In genomic region chr2:204842731-204843490, GRCh38 we compare ENCODE assay signal across 9 cellular contexts.
DNase-seq lines count a peak whose midpoint lies in the region; ATAC-seq, FAIRE-seq and TF ChIP-seq lines count a peak whose summit lies in the region.
"Had no signal": no experiment of that assay in that cellular context is flagged by ENCODE, and none has a peak within 500 bp of the region (broad histone marks: within the 10 kb centered on the region; RNA-seq: fewer than 3 reads in every experiment).

No MANE protein-coding gene starts in this region.

- H4K91ac ChIP-seq in IMR-90 (ENCODE audit: insufficient read depth, low read depth, low read length): no peak overlapping the region

- CTCF ChIA-PET in A549 (lab: Yijun Ruan, JAX) (no interaction called here), IMR-90 (lab: Yijun Ruan, JAX) (interaction anchor here (0.6 to 1.5 kb wide), 3 partner anchors 24 to 833 kb away, joined by 3 to 4 read pairs (median 3); no protein-coding TSS in a partner anchor)

- H2BK120ac ChIP-seq in IMR-90 (ENCODE audit: low read depth, low read length): 0 out of 2 replicates have a peak overlapping the region, but pooled peaks have one; percentile 15

- FAIRE-seq in A549 (lab: Jason Lieb, UNC): peak; percentile 63

- POLR2A ChIA-PET in A549 (lab: Yijun Ruan, JAX) (interaction anchor here (0.9 kb wide), 1 partner anchor 839 kb away, joined by 3 read pairs; the partner anchor contains the start of gene NRP2), IMR-90 (lab: Charles Lee; ENCODE audit: unreplicated experiment) (no interaction called here)

- peak overlapping the region; percentile 27 for H3K4ac ChIP-seq in IMR-90 (ENCODE audit: low read depth, low read length)

- peaks cover 8% of the 10 kb centered on the region; the same call in 1 of the 2 replicates for H4K20me1 ChIP-seq in IMR-90 (ENCODE audit: insufficient read depth, low read length)

- H3K27ac ChIP-seq in A549 (peak overlapping the region; percentile 69 to 84), IMR-90 (ENCODE audit: insufficient read depth, low read length) (peak overlapping the region; percentile 76; the same call in 1 of the 2 replicates)
- H3K27ac ChIP-seq: neural progenitor cell had no signal

- H3K4me3 ChIP-seq in A549 (no peak overlapping the region), IMR-90 (ENCODE audit: insufficient read depth, low read depth, low read length) (no peak overlapping the region)
- H3K4me3 ChIP-seq: neural progenitor cell had no signal

- H3K79me1 ChIP-seq in IMR-90 (ENCODE audit: low read depth in 1 of 2, low read length in 2 of 2): peaks cover 4 to 16% of the 10 kb centered on the region in 2 experiments; a peak in 2 of 4 replicates

- peak overlapping the region; percentile 9; the same call in 1 of the 2 replicates for H4K5ac ChIP-seq in IMR-90 (ENCODE audit: low read depth, low read length)

- H2BK20ac ChIP-seq in IMR-90 (ENCODE audit: low read depth, low read length): no peak overlapping the region

- ATAC-seq in A549: peak; percentile 95 to 98
- ATAC-seq in IMR-90 (ENCODE audit: low read depth): peak; percentile 99
- no peak for ATAC-seq in GM21717 (IDR thresholded peaks at IDR 0.05; ENCODE audit: unreplicated experiment)
- ATAC-seq in GM18909 (IDR thresholded peaks at IDR 0.05; ENCODE audit: poor library complexity, unreplicated experiment): no peak
- ATAC-seq in GM18867 (IDR thresholded peaks at IDR 0.05; ENCODE audit: unreplicated experiment): no peak

- H3K9me3 ChIP-seq in A549 (no peaks in the 10 kb centered on the region), IMR-90 (ENCODE audit: control insufficient read depth, insufficient read depth, low read length) (no peaks in the 10 kb centered on the region)

- dilution Hi-C loops in IMR-90 (cut with HindIII; ENCODE audit: low sequenced_read_pairs, unreplicated experiment): no loop called here

- no TSS peak for BruUV-seq in IMR-90 (replicated peaks; lab: Mats Ljungman, UMichigan)

- 31% methylated on average over 9 of the region's 9 CpGs for WGBS in A549 (ENCODE audit: missing lambda C conversion rate)
- no CpG with 5 or more reads among the region's 9 CpGs for WGBS in IMR-90 (ENCODE audit: extremely low coverage in 2 of 2, insufficient read length in 1 of 2), 2 experiments

- H2AFZ ChIP-seq in IMR-90 (replicated peaks; ENCODE audit: low read length, poor library complexity): no peak overlapping the region
- H2AFZ ChIP-seq: neural progenitor cell had no signal

- H3K4me1 ChIP-seq in A549 (peaks cover 23% of the 10 kb centered on the region), IMR-90 (ENCODE audit: control insufficient read depth, insufficient read depth, low read length) (peaks cover 5% of the 10 kb centered on the region)
- H3K4me1 ChIP-seq: neural progenitor cell had no signal

- no peak for TF ChIP-seq POLR2A in A549 (IDR thresholded peaks at IDR 0.05; ENCODE audit: low read length)
- no peak for TF ChIP-seq POLR2A in IMR-90 (IDR thresholded peaks at IDR 0.05; ENCODE audit: low read depth, low read length)

- H3K4me2 ChIP-seq in A549: peak overlapping the region; percentile 65
- peak overlapping the region; percentile 75 for H3K4me2 ChIP-seq in IMR-90 (ENCODE audit: low read depth, low read length)
- H3K4me2 ChIP-seq: neural progenitor cell had no signal

- TF ChIP-seq RAD21 in A549 (conservative IDR thresholded peaks at IDR 0.05 in 1 of 2, IDR thresholded peaks at IDR 0.05 in 1 of 2) (no peak), IMR-90 (IDR thresholded peaks at IDR 0.05; ENCODE audit: low read length) (no peak)

- no peak overlapping the region for H3K23ac ChIP-seq in IMR-90 (ENCODE audit: low read depth, low read length)

- no peak overlapping the region for H3K14ac ChIP-seq in IMR-90 (replicated peaks; ENCODE audit: low read depth, low read length)

- no peak overlapping the region for H2AK9ac ChIP-seq in IMR-90 (replicated peaks; ENCODE audit: low read depth, low read length, poor library complexity)

- H3K27me3 ChIP-seq in IMR-90 (ENCODE audit: control insufficient read depth, insufficient read depth, low read length): no peaks in the 10 kb centered on the region
- H3K27me3 ChIP-seq: neural progenitor cell had no signal

- no peak for TF ChIP-seq CTCF in A549 (IDR thresholded peaks at IDR 0.05)
- TF ChIP-seq CTCF in IMR-90 (conservative IDR thresholded peaks at IDR 0.05; ENCODE audit: low read depth, low read length): no peak

- no peak overlapping the region for H3K56ac ChIP-seq in IMR-90 (ENCODE audit: extremely low read depth, insufficient read depth, low read length)

- 0 out of 4 replicates have a peak overlapping the region, but pooled peaks of 1 of the 2 experiments have one; percentile 16 for H4K8ac ChIP-seq in IMR-90 (ENCODE audit: low read depth in 2 of 2, low read length in 2 of 2)

- DNase-seq in A549 (ENCODE audit: low read depth in 1 of 2, low spot score in 1 of 2): peak; percentile 25 to 54
- peak; percentile 96 for DNase-seq in IMR-90
- DNase-seq in cerebellar cortex (ENCODE audit: low spot score): peak; percentile 10
- DNase-seq in middle frontal gyrus (ENCODE audit: extremely low spot score, low spot score): peak; percentile 50
- DNase-seq in NCI-H510A treated with DMSO at 0.1 percent for 48 hours (lab: John Stamatoyannopoulos, UW): no peak

- no peaks in the 10 kb centered on the region for H3K36me3 ChIP-seq in IMR-90 (ENCODE audit: control insufficient read depth, insufficient read depth, low read length)
- H3K36me3 ChIP-seq: neural progenitor cell had no signal

- intact Hi-C loops in IMR-90 (cut with micrococcal nuclease): loop anchor here (2.0 to 10.0 kb wide), 3 partner anchors 138 to 518 kb away; partner anchors contain the start of gene PARD3B

- no peak overlapping the region for H2AK5ac ChIP-seq in IMR-90 (ENCODE audit: low read depth, low read length)

- H3K9me1 ChIP-seq in IMR-90 (ENCODE audit: insufficient read depth, low read length): peaks cover 6% of the 10 kb centered on the region

- no peak for TF ChIP-seq EP300 in A549 (IDR thresholded peaks at IDR 0.05)

- H3K18ac ChIP-seq in IMR-90 (ENCODE audit: low read depth, low read length): peak overlapping the region; percentile 6; the same call in 1 of the 2 replicates

- H3K9ac ChIP-seq in IMR-90 (ENCODE audit: low read depth, low read length): no peak overlapping the region
- H3K9ac ChIP-seq: neural progenitor cell had no signal

- no peak overlapping the region for H2BK15ac ChIP-seq in IMR-90 (ENCODE audit: low read depth, low read length)

- H2BK5ac ChIP-seq in IMR-90 (ENCODE audit: low read depth, low read length, poor library complexity, severe bottlenecking): peak overlapping the region; percentile 54

- in situ Hi-C loops in IMR-90 (cut with MboI; ENCODE audit: low sequenced_read_pairs): no loop called here

TF ChIP-seq in A549, 52 proteins besides CTCF, POLR2A, EP300 and RAD21:
- TF ChIP-seq CEBPB (IDR thresholded peaks at IDR 0.05) (no peak), HOXB5 (CRISPR knock-in tag; IDR thresholded peaks at IDR 0.05) (no peak), JUN (IDR thresholded peaks at IDR 0.05) (0 out of 5 replicates have a peak, but pooled peaks of 1 of the 2 experiments have one; percentile 23), FOSL2 (IDR thresholded peaks at IDR 0.05) (peak; percentile 20; the same call in 1 of the 2 replicates), FOSL2 (CRISPR knock-in tag; IDR thresholded peaks at IDR 0.05) (peak; percentile 57), MAFK (IDR thresholded peaks at IDR 0.05; ENCODE audit: partially characterized antibody) (peak; percentile 87), JUNB (IDR thresholded peaks at IDR 0.05) (peak; percentile 58; the same call in 1 of the 2 replicates)

TF ChIP-seq in IMR-90, 13 proteins besides CTCF, POLR2A, EP300 and RAD21:
- peak; percentile 74 for TF ChIP-seq FOS (IDR thresholded peaks at IDR 0.05; ENCODE audit: low read depth, low read length)
- TF ChIP-seq MAFK (IDR thresholded peaks at IDR 0.05; ENCODE audit: low read depth, low read length): peak; percentile 88
- TF ChIP-seq USF2 (IDR thresholded peaks at IDR 0.05; ENCODE audit: low read depth, low read length): no peak
- TF ChIP-seq SMC3 (IDR thresholded peaks at IDR 0.05; ENCODE audit: low read depth, low read length): no peak
- TF ChIP-seq CHD1 (IDR thresholded peaks at IDR 0.05; ENCODE audit: low read depth, low read length): no peak
- no peak for TF ChIP-seq MXI1 (IDR thresholded peaks at IDR 0.05; ENCODE audit: borderline replicate concordance, low read depth, low read length)
- TF ChIP-seq CEBPB (IDR thresholded peaks at IDR 0.05; ENCODE audit: low read depth, low read length): peak; percentile 21; the same call in 1 of the 2 replicates
- TF ChIP-seq NFE2L2 (IDR thresholded peaks at IDR 0.05; ENCODE audit: low read depth, low read length): peak; percentile 85
- TF ChIP-seq, protein P1, sequence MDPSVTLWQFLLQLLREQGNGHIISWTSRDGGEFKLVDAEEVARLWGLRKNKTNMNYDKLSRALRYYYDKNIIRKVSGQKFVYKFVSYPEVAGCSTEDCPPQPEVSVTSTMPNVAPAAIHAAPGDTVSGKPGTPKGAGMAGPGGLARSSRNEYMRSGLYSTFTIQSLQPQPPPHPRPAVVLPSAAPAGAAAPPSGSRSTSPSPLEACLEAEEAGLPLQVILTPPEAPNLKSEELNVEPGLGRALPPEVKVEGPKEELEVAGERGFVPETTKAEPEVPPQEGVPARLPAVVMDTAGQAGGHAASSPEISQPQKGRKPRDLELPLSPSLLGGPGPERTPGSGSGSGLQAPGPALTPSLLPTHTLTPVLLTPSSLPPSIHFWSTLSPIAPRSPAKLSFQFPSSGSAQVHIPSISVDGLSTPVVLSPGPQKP (IDR thresholded peaks at IDR 0.05; ENCODE audit: borderline replicate concordance, low read depth, low read length): no peak
- TF ChIP-seq RFX5 (IDR thresholded peaks at IDR 0.05; ENCODE audit: low read depth, low read length): no peak

Comparison
In these comparisons a context has a peak if more than half of its experiments do, and no peak if none do; other contexts are left out.
1. ATAC-seq: peak in A549 (2 of 2) and IMR-90 (single experiment); none in GM21717 (single experiment), GM18909 (single experiment) and GM18867 (single experiment).